In genomic region chr1:228469413-228470162, GRCh38 we compare ENCODE assay signal across 31 cellular contexts. TPM values are rescaled to one million over a fixed set of nuclear protein-coding genes. Genes with fewer than 3 reads are reported as not detected.
"Had no signal": no experiment of that assay in that cellular context is flagged by ENCODE, and none has a peak within 500 bp of the region (broad histone marks: within the 10 kb centered on the region; RNA-seq: fewer than 3 reads in every experiment).

No MANE protein-coding gene starts in this region.

- H3K9me3 ChIP-seq: adrenal gland, ascending aorta, gastrocnemius medialis, transverse colon had no signal

- H3K36me3 ChIP-seq: adrenal gland, ascending aorta, cardiac muscle cell, gastrocnemius medialis, transverse colon had no signal

- H3K4me3 ChIP-seq: adrenal gland, ascending aorta, cardiac muscle cell, coronary artery, dorsolateral prefrontal cortex, gastrocnemius medialis, transverse colon had no signal

- H3K4me1 ChIP-seq: ascending aorta, gastrocnemius medialis had no signal

- H3K27me3 ChIP-seq: ascending aorta had no signal

- H3K27ac ChIP-seq: adrenal gland, ascending aorta, cardiac muscle cell, coronary artery, gastrocnemius medialis, transverse colon, VCaP had no signal

- ATAC-seq: activated CD4-positive, CD25-positive, alpha-beta regulatory T cell treated with anti-CD3 and anti-CD28 coated beads, Interleukin-2, amount 50 U/mL, for 24 hours; activated T-helper 17 cell treated with anti-CD3 and anti-CD28 coated beads, Interleukin-2, amount 50 U/mL, for 72 hours; gastrocnemius medialis; left cardiac atrium; naive thymus-derived CD4-positive, alpha-beta T cell; right cardiac atrium had no signal

- FAIRE-seq: keratinocyte, TTC549 had no signal

- DNase-seq: activated CD4-positive, alpha-beta memory T cell treated with anti-CD3 and anti-CD28 coated beads, Interleukin-2, amount 10 ng/mL, durations not matched to agents 7 days and 5 days; activated CD4-positive, alpha-beta T cell treated with anti-CD3 and anti-CD28 coated beads, Interleukin-2, amount 10 ng/mL, durations not matched to agents 24 days and 14 days; activated CD8-positive, alpha-beta memory T cell treated with anti-CD3 and anti-CD28 coated beads, Interleukin-2, amount 50 U/mL, for 48 hours; activated naive CD4-positive, alpha-beta T cell treated with Interleukin-2 at 50 U/mL for 16 hours; activated naive CD8-positive, alpha-beta T cell treated with anti-CD3 and anti-CD28 coated beads for 36 hours; activated T-cell treated with anti-CD3 and anti-CD28 coated beads, Interleukin-2, amount 50 U/mL, for 24 hours; adrenal gland; dorsolateral prefrontal cortex; effector memory CD4-positive, alpha-beta T cell; erythroblast; gastrocnemius medialis; glutamatergic neuron; left cardiac atrium; midbrain; naive thymus-derived CD4-positive, alpha-beta T cell; occipital lobe; stimulated activated CD4-positive, alpha-beta T cell treated with anti-CD3 and anti-CD28 coated beads, Interleukin-2, amount 100 ng/mL, for 48 hours; stimulated activated naive CD4-positive, alpha-beta T cell treated with Interleukin-2 at 50 U/mL for 16 hours; SW 1271; T-helper 9 cell; transverse colon had no signal

RNA-seq across cellular contexts. Expression of gene TRIM17, which starts 52.9 kb away (rescaled TPM):
- total RNA-seq: ascending aorta, gastrocnemius medialis, pulmonary artery endothelial cell, transverse colon had no signal
